Comparison of ENCODE assay signal across 1 cellular context in the genomic region with DNA sequence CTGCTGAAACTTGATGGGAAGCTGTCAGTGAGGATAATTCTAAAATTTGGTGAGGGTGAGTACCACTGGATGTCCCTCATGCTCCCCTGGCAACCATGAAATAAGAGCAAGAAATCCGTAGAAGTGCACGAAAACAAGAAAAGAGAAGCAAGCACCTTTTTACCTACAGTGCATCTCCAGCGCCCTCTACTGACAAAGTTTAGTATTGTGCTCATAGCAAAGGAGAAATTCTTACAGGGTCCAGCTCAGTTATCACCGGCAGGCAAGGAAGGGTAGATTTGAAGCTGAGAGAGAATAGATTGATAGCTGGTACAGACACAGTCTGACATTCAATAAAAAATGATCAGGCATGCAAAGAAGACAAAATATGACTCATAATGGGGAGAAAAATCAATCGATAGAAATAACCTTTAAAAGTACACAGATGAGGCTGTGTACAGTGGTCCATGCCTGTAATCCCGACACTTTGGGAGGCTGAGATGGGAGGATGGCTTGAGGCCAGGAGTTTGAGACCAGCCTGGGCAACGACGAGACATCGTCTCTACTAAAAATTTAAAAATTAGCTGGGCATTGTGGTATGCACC.
TF ChIP-seq lines count a peak whose summit lies in the region.

No MANE protein-coding gene starts in this region.

TF ChIP-seq in K562, 482 proteins besides CTCF, POLR2A, EP300 and RAD21 (continued from another document and continues in another):
- TF ChIP-seq, protein P1, sequence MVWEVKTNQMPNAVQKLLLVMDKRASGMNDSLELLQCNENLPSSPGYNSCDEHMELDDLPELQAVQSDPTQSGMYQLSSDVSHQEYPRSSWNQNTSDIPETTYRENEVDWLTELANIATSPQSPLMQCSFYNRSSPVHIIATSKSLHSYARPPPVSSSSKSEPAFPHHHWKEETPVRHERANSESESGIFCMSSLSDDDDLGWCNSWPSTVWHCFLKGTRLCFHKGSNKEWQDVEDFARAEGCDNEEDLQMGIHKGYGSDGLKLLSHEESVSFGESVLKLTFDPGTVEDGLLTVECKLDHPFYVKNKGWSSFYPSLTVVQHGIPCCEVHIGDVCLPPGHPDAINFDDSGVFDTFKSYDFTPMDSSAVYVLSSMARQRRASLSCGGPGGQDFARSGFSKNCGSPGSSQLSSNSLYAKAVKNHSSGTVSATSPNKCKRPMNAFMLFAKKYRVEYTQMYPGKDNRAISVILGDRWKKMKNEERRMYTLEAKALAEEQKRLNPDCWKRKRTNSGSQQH (CRISPR knock-in tag; IDR thresholded peaks at IDR 0.05), result no peak
- no peak for TF ChIP-seq ZNF224 (CRISPR knock-in tag; IDR thresholded peaks at IDR 0.05)
- TF ChIP-seq, protein P2, sequence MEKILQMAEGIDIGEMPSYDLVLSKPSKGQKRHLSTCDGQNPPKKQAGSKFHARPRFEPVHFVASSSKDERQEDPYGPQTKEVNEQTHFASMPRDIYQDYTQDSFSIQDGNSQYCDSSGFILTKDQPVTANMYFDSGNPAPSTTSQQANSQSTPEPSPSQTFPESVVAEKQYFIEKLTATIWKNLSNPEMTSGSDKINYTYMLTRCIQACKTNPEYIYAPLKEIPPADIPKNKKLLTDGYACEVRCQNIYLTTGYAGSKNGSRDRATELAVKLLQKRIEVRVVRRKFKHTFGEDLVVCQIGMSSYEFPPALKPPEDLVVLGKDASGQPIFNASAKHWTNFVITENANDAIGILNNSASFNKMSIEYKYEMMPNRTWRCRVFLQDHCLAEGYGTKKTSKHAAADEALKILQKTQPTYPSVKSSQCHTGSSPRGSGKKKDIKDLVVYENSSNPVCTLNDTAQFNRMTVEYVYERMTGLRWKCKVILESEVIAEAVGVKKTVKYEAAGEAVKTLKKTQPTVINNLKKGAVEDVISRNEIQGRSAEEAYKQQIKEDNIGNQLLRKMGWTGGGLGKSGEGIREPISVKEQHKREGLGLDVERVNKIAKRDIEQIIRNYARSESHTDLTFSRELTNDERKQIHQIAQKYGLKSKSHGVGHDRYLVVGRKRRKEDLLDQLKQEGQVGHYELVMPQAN (IDR thresholded peaks at IDR 0.05; ENCODE audit: borderline replicate concordance), result no peak
- TF ChIP-seq, protein P3, sequence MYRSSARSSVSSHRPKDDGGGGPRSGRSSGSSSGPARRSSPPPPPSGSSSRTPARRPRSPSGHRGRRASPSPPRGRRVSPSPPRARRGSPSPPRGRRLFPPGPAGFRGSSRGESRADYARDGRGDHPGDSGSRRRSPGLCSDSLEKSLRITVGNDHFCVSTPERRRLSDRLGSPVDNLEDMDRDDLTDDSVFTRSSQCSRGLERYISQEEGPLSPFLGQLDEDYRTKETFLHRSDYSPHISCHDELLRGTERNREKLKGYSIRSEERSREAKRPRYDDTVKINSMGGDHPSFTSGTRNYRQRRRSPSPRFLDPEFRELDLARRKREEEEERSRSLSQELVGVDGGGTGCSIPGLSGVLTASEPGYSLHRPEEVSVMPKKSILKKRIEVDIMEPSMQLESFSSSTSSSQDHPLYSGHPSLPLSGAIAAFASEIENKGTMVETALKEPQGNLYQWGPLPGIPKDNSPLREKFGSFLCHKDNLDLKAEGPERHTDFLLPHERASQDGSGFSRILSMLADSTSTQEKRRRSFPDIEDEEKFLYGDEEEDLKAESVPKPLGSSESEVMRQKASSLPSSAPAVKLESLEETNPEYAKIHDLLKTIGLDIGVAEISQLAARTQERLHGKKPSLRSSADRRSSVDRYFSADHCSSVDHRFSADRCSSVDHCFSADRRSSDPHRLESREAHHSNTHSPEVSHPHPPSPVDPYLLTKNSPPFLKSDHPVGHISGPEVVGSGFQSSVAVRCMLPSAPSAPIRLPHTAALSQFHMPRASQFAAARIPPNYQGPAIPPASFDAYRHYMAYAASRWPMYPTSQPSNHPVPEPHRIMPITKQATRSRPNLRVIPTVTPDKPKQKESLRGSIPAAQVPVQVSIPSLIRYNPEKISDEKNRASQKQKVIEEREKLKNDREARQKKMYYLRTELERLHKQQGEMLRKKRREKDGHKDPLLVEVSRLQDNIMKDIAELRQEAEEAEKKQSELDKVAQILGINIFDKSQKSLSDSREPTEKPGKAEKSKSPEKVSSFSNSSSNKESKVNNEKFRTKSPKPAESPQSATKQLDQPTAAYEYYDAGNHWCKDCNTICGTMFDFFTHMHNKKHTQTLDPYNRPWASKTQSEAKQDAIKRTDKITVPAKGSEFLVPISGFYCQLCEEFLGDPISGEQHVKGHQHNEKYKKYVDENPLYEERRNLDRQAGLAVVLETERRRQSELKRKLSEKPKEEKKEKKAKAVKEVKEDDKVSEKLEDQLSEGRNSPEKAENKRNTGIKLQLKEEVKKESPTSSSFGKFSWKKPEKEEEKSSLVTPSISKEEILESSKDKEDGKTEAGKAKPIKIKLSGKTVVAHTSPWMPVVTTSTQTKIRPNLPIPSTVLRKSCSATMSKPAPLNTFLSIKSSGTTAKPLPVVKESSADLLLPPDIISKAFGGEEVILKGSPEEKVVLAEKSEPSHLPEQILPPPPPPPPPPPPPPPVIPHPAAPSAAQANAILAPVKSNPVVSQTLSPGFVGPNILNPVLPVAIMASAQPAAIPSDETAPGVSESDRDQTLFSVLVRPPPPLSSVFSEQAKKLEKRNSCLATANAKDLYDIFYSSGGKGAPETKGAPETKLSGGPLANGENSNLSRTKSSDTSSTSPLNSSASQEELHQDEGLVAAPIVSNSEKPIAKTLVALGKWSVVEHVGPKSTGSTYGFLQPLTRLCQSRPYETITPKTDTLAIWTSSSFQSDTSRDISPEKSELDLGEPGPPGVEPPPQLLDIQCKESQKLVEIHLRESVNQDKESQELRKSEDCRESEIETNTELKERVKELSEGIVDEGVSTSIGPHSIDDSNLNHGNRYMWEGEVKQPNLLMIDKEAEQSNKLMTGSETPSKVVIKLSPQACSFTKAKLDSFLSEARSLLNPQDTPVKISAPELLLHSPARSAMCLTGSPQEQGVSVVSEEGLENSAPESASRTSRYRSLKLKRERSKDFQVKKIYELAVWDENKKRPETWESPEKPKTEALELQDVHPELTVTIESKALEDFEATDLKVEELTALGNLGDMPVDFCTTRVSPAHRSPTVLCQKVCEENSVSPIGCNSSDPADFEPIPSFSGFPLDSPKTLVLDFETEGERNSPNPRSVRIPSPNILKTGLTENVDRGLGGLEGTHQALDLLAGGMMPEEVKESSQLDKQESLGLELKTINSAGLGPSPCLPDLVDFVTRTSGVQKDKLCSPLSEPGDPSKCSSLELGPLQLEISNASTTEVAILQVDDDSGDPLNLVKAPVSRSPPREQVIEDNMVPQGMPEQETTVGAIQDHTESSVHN (IDR thresholded peaks at IDR 0.05; ENCODE audit: borderline replicate concordance in 1 of 2, low read depth in 1 of 2), result no peak
- no peak for TF ChIP-seq DPF2 (IDR thresholded peaks at IDR 0.05)
- TF ChIP-seq SAP30 (IDR thresholded peaks at IDR 0.05; ENCODE audit: borderline replicate concordance, insufficient read depth, low read depth, low read length, poor library complexity, severe bottlenecking), result no peak
- no peak for TF ChIP-seq ARHGAP35 (IDR thresholded peaks at IDR 0.05; ENCODE audit: partially characterized antibody)
- TF ChIP-seq, protein P4, sequence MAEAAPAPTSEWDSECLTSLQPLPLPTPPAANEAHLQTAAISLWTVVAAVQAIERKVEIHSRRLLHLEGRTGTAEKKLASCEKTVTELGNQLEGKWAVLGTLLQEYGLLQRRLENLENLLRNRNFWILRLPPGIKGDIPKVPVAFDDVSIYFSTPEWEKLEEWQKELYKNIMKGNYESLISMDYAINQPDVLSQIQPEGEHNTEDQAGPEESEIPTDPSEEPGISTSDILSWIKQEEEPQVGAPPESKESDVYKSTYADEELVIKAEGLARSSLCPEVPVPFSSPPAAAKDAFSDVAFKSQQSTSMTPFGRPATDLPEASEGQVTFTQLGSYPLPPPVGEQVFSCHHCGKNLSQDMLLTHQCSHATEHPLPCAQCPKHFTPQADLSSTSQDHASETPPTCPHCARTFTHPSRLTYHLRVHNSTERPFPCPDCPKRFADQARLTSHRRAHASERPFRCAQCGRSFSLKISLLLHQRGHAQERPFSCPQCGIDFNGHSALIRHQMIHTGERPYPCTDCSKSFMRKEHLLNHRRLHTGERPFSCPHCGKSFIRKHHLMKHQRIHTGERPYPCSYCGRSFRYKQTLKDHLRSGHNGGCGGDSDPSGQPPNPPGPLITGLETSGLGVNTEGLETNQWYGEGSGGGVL (CRISPR knock-in tag; IDR thresholded peaks at IDR 0.05), result no peak
- TF ChIP-seq ZNF324 (CRISPR knock-in tag; IDR thresholded peaks at IDR 0.05), result 0 out of 2 replicates have a peak, but pooled peaks have one; percentile 24
- peak; percentile 89 for TF ChIP-seq CBX5 (IDR thresholded peaks at IDR 0.05; ENCODE audit: borderline replicate concordance, low read depth)
- TF ChIP-seq, protein P5, sequence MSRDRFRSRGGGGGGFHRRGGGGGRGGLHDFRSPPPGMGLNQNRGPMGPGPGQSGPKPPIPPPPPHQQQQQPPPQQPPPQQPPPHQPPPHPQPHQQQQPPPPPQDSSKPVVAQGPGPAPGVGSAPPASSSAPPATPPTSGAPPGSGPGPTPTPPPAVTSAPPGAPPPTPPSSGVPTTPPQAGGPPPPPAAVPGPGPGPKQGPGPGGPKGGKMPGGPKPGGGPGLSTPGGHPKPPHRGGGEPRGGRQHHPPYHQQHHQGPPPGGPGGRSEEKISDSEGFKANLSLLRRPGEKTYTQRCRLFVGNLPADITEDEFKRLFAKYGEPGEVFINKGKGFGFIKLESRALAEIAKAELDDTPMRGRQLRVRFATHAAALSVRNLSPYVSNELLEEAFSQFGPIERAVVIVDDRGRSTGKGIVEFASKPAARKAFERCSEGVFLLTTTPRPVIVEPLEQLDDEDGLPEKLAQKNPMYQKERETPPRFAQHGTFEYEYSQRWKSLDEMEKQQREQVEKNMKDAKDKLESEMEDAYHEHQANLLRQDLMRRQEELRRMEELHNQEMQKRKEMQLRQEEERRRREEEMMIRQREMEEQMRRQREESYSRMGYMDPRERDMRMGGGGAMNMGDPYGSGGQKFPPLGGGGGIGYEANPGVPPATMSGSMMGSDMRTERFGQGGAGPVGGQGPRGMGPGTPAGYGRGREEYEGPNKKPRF (IDR thresholded peaks at IDR 0.05; ENCODE audit: low read depth, low read length), result no peak
- TF ChIP-seq, protein P6, sequence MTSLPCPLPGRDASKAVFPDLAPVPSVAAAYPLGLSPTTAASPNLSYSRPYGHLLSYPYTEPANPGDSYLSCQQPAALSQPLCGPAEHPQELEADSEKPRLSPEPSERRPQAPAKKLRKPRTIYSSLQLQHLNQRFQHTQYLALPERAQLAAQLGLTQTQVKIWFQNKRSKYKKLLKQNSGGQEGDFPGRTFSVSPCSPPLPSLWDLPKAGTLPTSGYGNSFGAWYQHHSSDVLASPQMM (CRISPR knock-in tag; IDR thresholded peaks at IDR 0.05), result no peak
- TF ChIP-seq FOXJ2 (tag; IDR thresholded peaks at IDR 0.05), result no peak
- TF ChIP-seq, protein P7, sequence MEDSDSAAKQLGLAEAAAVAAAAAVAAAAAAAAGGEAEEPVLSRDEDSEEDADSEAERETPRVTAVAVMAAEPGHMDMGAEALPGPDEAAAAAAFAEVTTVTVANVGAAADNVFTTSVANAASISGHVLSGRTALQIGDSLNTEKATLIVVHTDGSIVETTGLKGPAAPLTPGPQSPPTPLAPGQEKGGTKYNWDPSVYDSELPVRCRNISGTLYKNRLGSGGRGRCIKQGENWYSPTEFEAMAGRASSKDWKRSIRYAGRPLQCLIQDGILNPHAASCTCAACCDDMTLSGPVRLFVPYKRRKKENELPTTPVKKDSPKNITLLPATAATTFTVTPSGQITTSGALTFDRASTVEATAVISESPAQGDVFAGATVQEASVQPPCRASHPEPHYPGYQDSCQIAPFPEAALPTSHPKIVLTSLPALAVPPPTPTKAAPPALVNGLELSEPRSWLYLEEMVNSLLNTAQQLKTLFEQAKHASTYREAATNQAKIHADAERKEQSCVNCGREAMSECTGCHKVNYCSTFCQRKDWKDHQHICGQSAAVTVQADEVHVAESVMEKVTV (CRISPR knock-in tag; IDR thresholded peaks at IDR 0.05), result no peak
- no peak for TF ChIP-seq HMG20A (CRISPR knock-in tag; conservative IDR thresholded peaks at IDR 0.05)
- TF ChIP-seq ZNF778 (CRISPR knock-in tag; IDR thresholded peaks at IDR 0.05), result no peak
- TF ChIP-seq CBFB (CRISPR knock-in tag; IDR thresholded peaks at IDR 0.05), result no peak
- TF ChIP-seq, protein P8, sequence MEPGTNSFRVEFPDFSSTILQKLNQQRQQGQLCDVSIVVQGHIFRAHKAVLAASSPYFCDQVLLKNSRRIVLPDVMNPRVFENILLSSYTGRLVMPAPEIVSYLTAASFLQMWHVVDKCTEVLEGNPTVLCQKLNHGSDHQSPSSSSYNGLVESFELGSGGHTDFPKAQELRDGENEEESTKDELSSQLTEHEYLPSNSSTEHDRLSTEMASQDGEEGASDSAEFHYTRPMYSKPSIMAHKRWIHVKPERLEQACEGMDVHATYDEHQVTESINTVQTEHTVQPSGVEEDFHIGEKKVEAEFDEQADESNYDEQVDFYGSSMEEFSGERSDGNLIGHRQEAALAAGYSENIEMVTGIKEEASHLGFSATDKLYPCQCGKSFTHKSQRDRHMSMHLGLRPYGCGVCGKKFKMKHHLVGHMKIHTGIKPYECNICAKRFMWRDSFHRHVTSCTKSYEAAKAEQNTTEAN (CRISPR knock-in tag; IDR thresholded peaks at IDR 0.05), result no peak
- TF ChIP-seq HDGF (IDR thresholded peaks at IDR 0.05), result no peak
- TF ChIP-seq FOXK2 (conservative IDR thresholded peaks at IDR 0.05 in 1 of 2, IDR thresholded peaks at IDR 0.05 in 1 of 2; ENCODE audit: low read depth in 2 of 2), result no peak
- peak; percentile 31; the same call in 1 of the 2 replicates for TF ChIP-seq SMC3 (conservative IDR thresholded peaks at IDR 0.05; ENCODE audit: insufficient read depth, low read depth, low read length)
- TF ChIP-seq GABPB1 (CRISPR knock-in tag; IDR thresholded peaks at IDR 0.05), result no peak
- TF ChIP-seq KLF10 (CRISPR knock-in tag; IDR thresholded peaks at IDR 0.05), result no peak
- no peak for TF ChIP-seq ZNF274 (IDR thresholded peaks at IDR 0.05; ENCODE audit: borderline replicate concordance, low read depth, low read length)
- TF ChIP-seq, protein P9, sequence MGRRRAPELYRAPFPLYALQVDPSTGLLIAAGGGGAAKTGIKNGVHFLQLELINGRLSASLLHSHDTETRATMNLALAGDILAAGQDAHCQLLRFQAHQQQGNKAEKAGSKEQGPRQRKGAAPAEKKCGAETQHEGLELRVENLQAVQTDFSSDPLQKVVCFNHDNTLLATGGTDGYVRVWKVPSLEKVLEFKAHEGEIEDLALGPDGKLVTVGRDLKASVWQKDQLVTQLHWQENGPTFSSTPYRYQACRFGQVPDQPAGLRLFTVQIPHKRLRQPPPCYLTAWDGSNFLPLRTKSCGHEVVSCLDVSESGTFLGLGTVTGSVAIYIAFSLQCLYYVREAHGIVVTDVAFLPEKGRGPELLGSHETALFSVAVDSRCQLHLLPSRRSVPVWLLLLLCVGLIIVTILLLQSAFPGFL (CRISPR knock-in tag; IDR thresholded peaks at IDR 0.05), result no peak
- TF ChIP-seq POLR3G (IDR thresholded peaks at IDR 0.05; ENCODE audit: extremely low read depth, insufficient read length, insufficient replicate concordance), result no peak
